1 cellular context compared by ENCODE assay signal in genomic region chr1:42477354-42477753, GRCh38. TPM values are rescaled to one million over a fixed set of nuclear protein-coding genes. Genes with fewer than 3 reads are reported as not detected.
"Had no signal": no experiment of that assay in that cellular context is flagged by ENCODE, and none has a peak within 500 bp of the region (broad histone marks: within the 10 kb centered on the region; RNA-seq: fewer than 3 reads in every experiment).

No MANE protein-coding gene starts in this region.

RNA-seq across cellular contexts. Expression of gene ZMYND12, which starts 21.5 kb away (rescaled TPM):
- total RNA-seq: LHCN-M2 had no signal
